ENCODE assay signal across 1 cellular context in the genomic region with DNA sequence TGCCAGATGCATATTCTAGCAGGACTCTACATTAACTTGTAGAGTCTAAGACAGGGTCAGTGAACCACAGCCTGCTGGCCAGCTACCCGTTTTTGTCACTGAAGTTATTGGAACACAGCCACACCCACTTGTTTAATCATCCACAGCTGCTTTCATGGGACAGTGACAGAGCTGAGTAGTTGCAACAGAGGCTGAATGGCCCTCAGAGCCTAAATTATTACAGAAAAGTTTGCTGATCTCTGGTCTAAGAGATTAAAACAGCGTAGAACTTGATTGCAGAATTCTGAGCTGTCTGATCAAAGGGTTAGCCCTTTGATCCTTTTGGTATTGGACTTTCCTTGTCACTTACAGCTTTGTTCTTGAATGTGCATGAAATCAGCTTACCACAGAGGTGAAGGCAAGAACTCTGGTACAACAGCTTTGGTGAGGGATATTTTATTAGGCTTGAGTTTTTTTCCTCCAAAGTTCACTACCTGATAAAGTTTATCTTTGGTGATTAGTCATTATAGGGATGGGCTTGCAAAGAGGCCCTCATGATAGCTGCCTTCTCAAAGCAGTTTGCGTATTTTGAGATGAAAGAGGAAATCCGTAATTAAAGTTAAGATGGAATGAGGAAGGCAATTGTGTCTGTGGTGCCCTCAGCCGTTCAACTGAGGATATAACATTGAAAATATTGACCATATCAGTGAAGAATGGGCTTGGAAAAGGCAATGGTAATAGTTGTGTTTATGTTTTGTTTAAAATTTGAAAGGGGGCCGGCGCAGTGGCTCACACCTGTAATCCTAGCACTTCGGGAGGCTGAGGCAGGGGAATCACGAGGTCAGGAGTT.
TF ChIP-seq lines count a peak whose summit lies in the region.

No MANE protein-coding gene starts in this region.

TF ChIP-seq in HepG2, 621 proteins besides CTCF, POLR2A, EP300 and RAD21 (continued from another document and continues in another):
- TF ChIP-seq, protein P1, sequence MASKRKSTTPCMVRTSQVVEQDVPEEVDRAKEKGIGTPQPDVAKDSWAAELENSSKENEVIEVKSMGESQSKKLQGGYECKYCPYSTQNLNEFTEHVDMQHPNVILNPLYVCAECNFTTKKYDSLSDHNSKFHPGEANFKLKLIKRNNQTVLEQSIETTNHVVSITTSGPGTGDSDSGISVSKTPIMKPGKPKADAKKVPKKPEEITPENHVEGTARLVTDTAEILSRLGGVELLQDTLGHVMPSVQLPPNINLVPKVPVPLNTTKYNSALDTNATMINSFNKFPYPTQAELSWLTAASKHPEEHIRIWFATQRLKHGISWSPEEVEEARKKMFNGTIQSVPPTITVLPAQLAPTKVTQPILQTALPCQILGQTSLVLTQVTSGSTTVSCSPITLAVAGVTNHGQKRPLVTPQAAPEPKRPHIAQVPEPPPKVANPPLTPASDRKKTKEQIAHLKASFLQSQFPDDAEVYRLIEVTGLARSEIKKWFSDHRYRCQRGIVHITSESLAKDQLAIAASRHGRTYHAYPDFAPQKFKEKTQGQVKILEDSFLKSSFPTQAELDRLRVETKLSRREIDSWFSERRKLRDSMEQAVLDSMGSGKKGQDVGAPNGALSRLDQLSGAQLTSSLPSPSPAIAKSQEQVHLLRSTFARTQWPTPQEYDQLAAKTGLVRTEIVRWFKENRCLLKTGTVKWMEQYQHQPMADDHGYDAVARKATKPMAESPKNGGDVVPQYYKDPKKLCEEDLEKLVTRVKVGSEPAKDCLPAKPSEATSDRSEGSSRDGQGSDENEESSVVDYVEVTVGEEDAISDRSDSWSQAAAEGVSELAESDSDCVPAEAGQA (IDR thresholded peaks at IDR 0.05; ENCODE audit: low read depth): no peak
- TF ChIP-seq, protein P1 (CRISPR knock-in tag; IDR thresholded peaks at IDR 0.05; ENCODE audit: borderline replicate concordance): no peak
- no peak for TF ChIP-seq XRCC5 (optimal IDR thresholded peaks at IDR 0.05; ENCODE audit: low read length)
- TF ChIP-seq FOXA3 (CRISPR knock-in tag; IDR thresholded peaks at IDR 0.05): peak; percentile 52; the same call in 1 of the 2 replicates
- TF ChIP-seq, protein P2, sequence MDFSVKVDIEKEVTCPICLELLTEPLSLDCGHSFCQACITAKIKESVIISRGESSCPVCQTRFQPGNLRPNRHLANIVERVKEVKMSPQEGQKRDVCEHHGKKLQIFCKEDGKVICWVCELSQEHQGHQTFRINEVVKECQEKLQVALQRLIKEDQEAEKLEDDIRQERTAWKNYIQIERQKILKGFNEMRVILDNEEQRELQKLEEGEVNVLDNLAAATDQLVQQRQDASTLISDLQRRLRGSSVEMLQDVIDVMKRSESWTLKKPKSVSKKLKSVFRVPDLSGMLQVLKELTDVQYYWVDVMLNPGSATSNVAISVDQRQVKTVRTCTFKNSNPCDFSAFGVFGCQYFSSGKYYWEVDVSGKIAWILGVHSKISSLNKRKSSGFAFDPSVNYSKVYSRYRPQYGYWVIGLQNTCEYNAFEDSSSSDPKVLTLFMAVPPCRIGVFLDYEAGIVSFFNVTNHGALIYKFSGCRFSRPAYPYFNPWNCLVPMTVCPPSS (IDR thresholded peaks at IDR 0.05): no peak
- TF ChIP-seq PRMT3 (CRISPR knock-in tag; IDR thresholded peaks at IDR 0.05; ENCODE audit: borderline replicate concordance, low read depth): no peak
- no peak for TF ChIP-seq ZNF326 (CRISPR knock-in tag; IDR thresholded peaks at IDR 0.05; ENCODE audit: borderline replicate concordance)
- TF ChIP-seq ZBED4 (CRISPR knock-in tag; IDR thresholded peaks at IDR 0.05; ENCODE audit: borderline replicate concordance): no peak
- no peak for TF ChIP-seq CREB1 (IDR thresholded peaks at IDR 0.05)
- TF ChIP-seq CREB1 (CRISPR knock-in tag; IDR thresholded peaks at IDR 0.05): no peak
- TF ChIP-seq SRSF4 (IDR thresholded peaks at IDR 0.05; ENCODE audit: low read depth, low read length, poor library complexity, severe bottlenecking): no peak
- TF ChIP-seq MEIS2 (CRISPR knock-in tag; IDR thresholded peaks at IDR 0.05): no peak; the same call in 1 of the 2 replicates
- no peak for TF ChIP-seq SP4 (CRISPR knock-in tag; IDR thresholded peaks at IDR 0.05)
- TF ChIP-seq ZNF121 (CRISPR knock-in tag; IDR thresholded peaks at IDR 0.05): no peak
- TF ChIP-seq HDAC6 (IDR thresholded peaks at IDR 0.05; ENCODE audit: low read depth, low read length): no peak
- TF ChIP-seq TAF15 (IDR thresholded peaks at IDR 0.05; ENCODE audit: low read depth, low read length, poor library complexity, severe bottlenecking): no peak
- TF ChIP-seq HOMEZ (CRISPR knock-in tag; IDR thresholded peaks at IDR 0.05; ENCODE audit: low read depth): no peak
- TF ChIP-seq TOE1 (CRISPR knock-in tag; IDR thresholded peaks at IDR 0.05): no peak
- TF ChIP-seq, protein P3, sequence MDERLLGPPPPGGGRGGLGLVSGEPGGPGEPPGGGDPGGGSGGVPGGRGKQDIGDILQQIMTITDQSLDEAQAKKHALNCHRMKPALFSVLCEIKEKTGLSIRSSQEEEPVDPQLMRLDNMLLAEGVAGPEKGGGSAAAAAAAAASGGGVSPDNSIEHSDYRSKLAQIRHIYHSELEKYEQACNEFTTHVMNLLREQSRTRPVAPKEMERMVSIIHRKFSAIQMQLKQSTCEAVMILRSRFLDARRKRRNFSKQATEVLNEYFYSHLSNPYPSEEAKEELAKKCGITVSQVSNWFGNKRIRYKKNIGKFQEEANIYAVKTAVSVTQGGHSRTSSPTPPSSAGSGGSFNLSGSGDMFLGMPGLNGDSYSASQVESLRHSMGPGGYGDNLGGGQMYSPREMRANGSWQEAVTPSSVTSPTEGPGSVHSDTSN (CRISPR knock-in tag; IDR thresholded peaks at IDR 0.05): no peak
- TF ChIP-seq, protein P4, sequence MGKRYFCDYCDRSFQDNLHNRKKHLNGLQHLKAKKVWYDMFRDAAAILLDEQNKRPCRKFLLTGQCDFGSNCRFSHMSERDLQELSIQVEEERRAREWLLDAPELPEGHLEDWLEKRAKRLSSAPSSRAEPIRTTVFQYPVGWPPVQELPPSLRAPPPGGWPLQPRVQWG (CRISPR knock-in tag; IDR thresholded peaks at IDR 0.05; ENCODE audit: borderline replicate concordance, low read depth): no peak
- no peak for TF ChIP-seq PCBP1 (IDR thresholded peaks at IDR 0.05; ENCODE audit: borderline replicate concordance, low read depth, low read length)
- TF ChIP-seq ZNF138 (CRISPR knock-in tag; IDR thresholded peaks at IDR 0.05; ENCODE audit: low read depth): no peak
- TF ChIP-seq ISL2 (CRISPR knock-in tag; IDR thresholded peaks at IDR 0.05): peak; percentile 82
- TF ChIP-seq CENPT (CRISPR knock-in tag; IDR thresholded peaks at IDR 0.05; ENCODE audit: low read depth): no peak
- no peak; the same call in 1 of the 2 replicates for TF ChIP-seq HNF1A (IDR thresholded peaks at IDR 0.05; ENCODE audit: low read depth)
- peak; percentile 77; the same call in 1 of the 2 replicates for TF ChIP-seq HNF1A (CRISPR knock-in tag; IDR thresholded peaks at IDR 0.05; ENCODE audit: borderline replicate concordance)
- TF ChIP-seq ZNF558 (CRISPR knock-in tag; IDR thresholded peaks at IDR 0.05; ENCODE audit: borderline replicate concordance): no peak
- no peak for TF ChIP-seq ETV6 (CRISPR knock-in tag; conservative IDR thresholded peaks at IDR 0.05)
- no peak for TF ChIP-seq ZNF276 (CRISPR knock-in tag; IDR thresholded peaks at IDR 0.05; ENCODE audit: low read depth)
- peak; percentile 84 for TF ChIP-seq HNF4A (CRISPR knock-in tag; IDR thresholded peaks at IDR 0.05)
- peak; percentile 85; the same call in 1 of the 2 replicates for TF ChIP-seq KLF9 (CRISPR knock-in tag; IDR thresholded peaks at IDR 0.05; ENCODE audit: low read depth)
- no peak for TF ChIP-seq AHR (CRISPR knock-in tag; IDR thresholded peaks at IDR 0.05)
- no peak for TF ChIP-seq ZNF576 (CRISPR knock-in tag; IDR thresholded peaks at IDR 0.05)
- no peak for TF ChIP-seq ZNF703 (CRISPR knock-in tag; IDR thresholded peaks at IDR 0.05; ENCODE audit: borderline replicate concordance)
